ENCODE assay signal across 24 cellular contexts in genomic region chr1:157080714-157081113, GRCh38. TPM values are rescaled to one million over a fixed set of nuclear protein-coding genes. Genes with fewer than 3 reads are reported as not detected.
DNase-seq lines count a peak whose midpoint lies in the region; ATAC-seq and TF ChIP-seq lines count a peak whose summit lies in the region.
"Had no signal": no experiment of that assay in that cellular context is flagged by ENCODE, and none has a peak within 500 bp of the region (broad histone marks: within the 10 kb centered on the region; RNA-seq: fewer than 3 reads in every experiment).

No MANE protein-coding gene starts in this region.

- H3K4me1 ChIP-seq in trophoblast cell (ENCODE audit: control insufficient read depth in 1 of 2, insufficient read depth in 2 of 2, low read length in 2 of 2): no peaks in the 10 kb centered on the region
- H3K4me1 ChIP-seq: A549; BE2C; BLaER1 treated with 17β-estradiol and CSF1 and Interleukin-3, amounts not matched to agents 10 nM and 100 nM; HAP-1 had no signal

- H3K23ac ChIP-seq in trophoblast cell (ENCODE audit: low read length): no peak overlapping the region

- H2AK5ac ChIP-seq in trophoblast cell (ENCODE audit: low read length): no peak overlapping the region

- H4K12ac ChIP-seq in trophoblast cell (ENCODE audit: low read depth, low read length): no peak overlapping the region

- H2BK120ac ChIP-seq in trophoblast cell (ENCODE audit: insufficient read depth, low read length, poor library complexity): no peak overlapping the region

- H3K9ac ChIP-seq in trophoblast cell (ENCODE audit: low read length): no peak overlapping the region
- H3K9ac ChIP-seq: BLaER1 treated with 17β-estradiol and CSF1 and Interleukin-3, amounts not matched to agents 10 nM and 100 nM had no signal

- no peak overlapping the region for H4K91ac ChIP-seq in trophoblast cell (ENCODE audit: low read depth, low read length)

- H3K36me3 ChIP-seq in trophoblast cell (ENCODE audit: control insufficient read depth in 1 of 2, insufficient read depth in 2 of 2, low read length in 2 of 2) (no peaks in the 10 kb centered on the region), WERI-Rb-1 (no peaks in the 10 kb centered on the region)
- H3K36me3 ChIP-seq: BE2C; BLaER1 treated with 17β-estradiol and CSF1 and Interleukin-3, amounts not matched to agents 10 nM and 100 nM; HAP-1 had no signal

- no peaks in the 10 kb centered on the region for H3K9me3 Mint-ChIP-seq in WTC11
- H3K9me3 Mint-ChIP-seq: CD4-positive, alpha-beta T cell; CD8-positive, alpha-beta memory T cell; GM23338; HFFc6 had no signal

- H2AFZ ChIP-seq in trophoblast cell (ENCODE audit: insufficient read depth, low read length, poor library complexity): no peak overlapping the region

- no peak overlapping the region for H3K4ac ChIP-seq in trophoblast cell (ENCODE audit: low read depth, low read length)

- H3K14ac ChIP-seq in trophoblast cell (ENCODE audit: low read length): no peak overlapping the region

- H3K79me1 ChIP-seq in trophoblast cell (ENCODE audit: low read length): no peaks in the 10 kb centered on the region

- POLR2A ChIA-PET in WTC11 (lab: Charles Lee): no interaction called here

- H3K9me3 ChIP-seq in trophoblast cell (ENCODE audit: insufficient read depth, low read depth, low read length) (no peaks in the 10 kb centered on the region), WERI-Rb-1 (ENCODE audit: severe bottlenecking) (no peaks in the 10 kb centered on the region)
- H3K9me3 ChIP-seq: A549; BE2C; BLaER1 treated with 17β-estradiol and CSF1 and Interleukin-3, amounts not matched to agents 10 nM and 100 nM; HAP-1 had no signal

- no peak overlapping the region for H2BK12ac ChIP-seq in trophoblast cell (ENCODE audit: low read length)

- H3K4me3 Mint-ChIP-seq in WTC11: no peak overlapping the region
- H3K4me3 Mint-ChIP-seq: CD14-positive monocyte; CD4-positive, alpha-beta T cell; CD8-positive, alpha-beta memory T cell; GM23338; HFFc6 had no signal

- TF ChIP-seq POLR2A in erythroblast (IDR thresholded peaks at IDR 0.05; ENCODE audit: low read length): no peak

- CTCF ChIA-PET in WTC11 (lab: Charles Lee): interaction anchor here (0.5 to 3.6 kb wide), 4 partner anchors 9 to 132 kb away, joined by 3 to 25 read pairs (median 4); no protein-coding TSS in a partner anchor

- no peak overlapping the region for H4K8ac ChIP-seq in trophoblast cell (ENCODE audit: low read depth, low read length)

- H3K27ac Mint-ChIP-seq in WTC11: peak overlapping the region; percentile 54; the same call in 1 of the 2 replicates
- H3K27ac Mint-ChIP-seq: CD14-positive monocyte; CD4-positive, alpha-beta T cell; GM23338; HFFc6 had no signal

- peaks cover 9% of the 10 kb centered on the region for H3K4me1 Mint-ChIP-seq in WTC11
- H3K4me1 Mint-ChIP-seq: CD8-positive, alpha-beta memory T cell had no signal

- H3K18ac ChIP-seq in trophoblast cell (ENCODE audit: low read length): no peak overlapping the region

- H3K36me3 Mint-ChIP-seq in WTC11: no peaks in the 10 kb centered on the region
- H3K36me3 Mint-ChIP-seq: CD14-positive monocyte; CD8-positive, alpha-beta memory T cell had no signal

- no peaks in the 10 kb centered on the region for H3K27me3 Mint-ChIP-seq in WTC11 (ENCODE audit: low read depth)

- TF ChIP-seq CTCF in WTC11 (IDR thresholded peaks at IDR 0.05) (no peak), WERI-Rb-1 (IDR thresholded peaks at IDR 0.05; ENCODE audit: low read depth, low read length) (no peak)

- H3K4me2 ChIP-seq in trophoblast cell (ENCODE audit: low read length): no peak overlapping the region
- H3K4me2 ChIP-seq: A549; BLaER1 treated with 17β-estradiol and CSF1 and Interleukin-3, amounts not matched to agents 10 nM and 100 nM; GM23338 had no signal

- H3K27ac ChIP-seq in trophoblast cell (ENCODE audit: low read depth, low read length) (no peak overlapping the region), WERI-Rb-1 (no peak overlapping the region)
- H3K27ac ChIP-seq: A549; BLaER1 treated with 17β-estradiol and CSF1 and Interleukin-3, amounts not matched to agents 10 nM and 100 nM had no signal

- H3K27me3 ChIP-seq in trophoblast cell (ENCODE audit: insufficient read depth, low read length) (no peaks in the 10 kb centered on the region), WERI-Rb-1 (ENCODE audit: insufficient read depth, low read depth, severe bottlenecking) (no peaks in the 10 kb centered on the region)
- H3K27me3 ChIP-seq: BE2C; BLaER1 treated with 17β-estradiol and CSF1 and Interleukin-3, amounts not matched to agents 10 nM and 100 nM had no signal

- no peak overlapping the region for H2BK5ac ChIP-seq in trophoblast cell (ENCODE audit: low read depth, low read length, poor library complexity)

- intact Hi-C loops in Right ventricle myocardium inferior (cut with DNase I): no loop called here

- DNase-seq in ELF-1 (ENCODE audit: low read depth, low spot score): peak; percentile 90
- DNase-seq in WTC11 (ENCODE audit: low spot score): no peak
- DNase-seq in islet precursor cell: peak; percentile 73
- peak; percentile 77 to 80 for DNase-seq in trophoblast cell
- DNase-seq in Right ventricle myocardium inferior (ENCODE audit: missing footprints): no peak
- DNase-seq in WERI-Rb-1: no peak
- no peak for DNase-seq in erythroblast (lab: John Stamatoyannopoulos, UW)
- DNase-seq: 8988T; ACHN; AML-193; BE2C; CD4-positive, alpha-beta T cell; CD8-positive, alpha-beta memory T cell; DMS 273 treated with DMSO at 0.1 percent for 48 hours; DMS79; EL; GF-D8; HFFc6 had no signal

- H3K79me2 ChIP-seq in trophoblast cell (ENCODE audit: control insufficient read depth, insufficient read depth, low read length, poor library complexity): no peaks in the 10 kb centered on the region

- no CpG with 5 or more reads among the region's 10 CpGs for WGBS in trophoblast cell (ENCODE audit: extremely low coverage, insufficient coverage, insufficient read length)

- H3K4me3 ChIP-seq in trophoblast cell (ENCODE audit: low read depth, low read length): no peak overlapping the region
- H3K4me3 ChIP-seq in WERI-Rb-1 (ENCODE audit: low read depth, low read length): no peak overlapping the region
- H3K4me3 ChIP-seq: A549; BLaER1 treated with 17β-estradiol and CSF1 and Interleukin-3, amounts not matched to agents 10 nM and 100 nM; GM23338; HAP-1 had no signal

- ATAC-seq in WTC11 (no peak), Right ventricle myocardium inferior (no peak)
- ATAC-seq: A549, GM23338 had no signal

TF ChIP-seq in WTC11, 78 proteins besides CTCF, POLR2A, EP300 and RAD21:
- no peak for TF ChIP-seq ZNF219 (CRISPR knock-in tag; IDR thresholded peaks at IDR 0.05; ENCODE audit: borderline replicate concordance)
TF ChIP-seq in WTC11: peak in this region for 0.

RNA-seq across cellular contexts. Expression of gene ETV3L, which starts 18.9 kb away (rescaled TPM):
- total RNA-seq in WTC11 (2021) (0.13 to 0.30 TPM (median 0.25 TPM) in 3 replicates), Right ventricle myocardium inferior (not detected)
- not detected in 2 replicates for polyA plus RNA-seq in trophoblast cell (2013)
- total RNA-seq: CD4-positive, alpha-beta T cell; CD8-positive, alpha-beta memory T cell; G401; GM23338; HFFc6 had no signal
- polyA plus RNA-seq: A549; CD8-positive, alpha-beta memory T cell; GM23338 had no signal

RNA-seq across cellular contexts. Expression of gene ARHGEF11, which starts 35.2 kb away (rescaled TPM):
- total RNA-seq in WTC11 (2021) (31.8 to 38.1 TPM (median 32.8 TPM) in 3 replicates), Right ventricle myocardium inferior (29.3 TPM)
- 8.7 and 8.8 TPM in 2 replicates for polyA plus RNA-seq in trophoblast cell (2013)

RNA-seq across cellular contexts. Expression of gene ETV3, which starts 57.5 kb away (rescaled TPM):
- total RNA-seq in WTC11 (2021) (21.3 to 26.0 TPM (median 22.1 TPM) in 3 replicates), Right ventricle myocardium inferior (16.9 TPM)
- 11.1 and 11.7 TPM in 2 replicates for polyA plus RNA-seq in trophoblast cell (2013)

Comparison
In these comparisons a context has a peak if more than half of its experiments do, and no peak if none do; other contexts are left out.
1. DNase-seq: peak in ELF-1 (single experiment), islet precursor cell (single experiment) and trophoblast cell (2 of 2); none in WTC11 (single experiment), Right ventricle myocardium inferior (single experiment), WERI-Rb-1 (single experiment) and erythroblast (0 of 2).